ENCODE assay signal across 1 cellular context in the genomic region with DNA sequence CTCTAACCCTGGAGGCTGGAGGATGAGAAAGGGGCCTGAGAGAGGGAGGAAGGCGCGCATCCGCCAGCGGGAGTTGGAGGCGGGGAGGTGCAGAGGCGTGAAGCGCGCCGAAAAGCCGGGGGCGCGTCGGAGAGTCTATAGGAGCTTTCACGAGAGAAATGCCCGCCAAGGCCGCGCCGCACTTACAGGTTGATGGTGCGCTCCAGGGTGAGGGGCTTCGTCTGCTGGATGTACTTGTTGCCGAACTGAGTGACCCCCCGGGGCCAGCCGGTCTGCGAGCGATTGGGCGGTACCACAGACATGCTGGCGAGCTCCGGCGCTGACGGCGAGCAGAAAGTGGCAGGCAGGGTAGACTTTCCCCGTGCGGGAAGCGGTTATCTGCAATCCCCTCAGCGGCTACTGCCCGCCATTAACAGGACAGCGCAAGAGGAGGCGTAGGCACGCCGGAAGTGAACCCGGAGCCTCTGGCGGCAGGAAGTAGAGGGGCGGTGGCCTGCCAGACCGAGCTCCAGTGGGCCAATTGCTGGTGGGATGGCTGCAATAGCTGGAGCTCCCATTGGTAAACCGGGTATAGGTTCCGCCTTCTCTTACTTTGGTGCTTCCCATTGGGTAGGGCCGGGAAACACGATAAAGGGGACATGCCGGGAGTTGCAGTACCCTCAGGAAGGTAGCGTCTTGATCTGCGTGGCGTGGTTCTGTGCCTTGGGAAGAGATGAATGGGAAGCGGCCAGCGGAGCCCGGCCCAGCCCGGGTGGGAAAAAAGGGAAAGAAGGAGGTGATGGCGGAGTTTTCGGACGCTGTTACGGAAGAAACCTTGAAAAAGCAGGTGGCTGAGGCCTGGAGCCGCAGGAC.
TF ChIP-seq lines count a peak whose summit lies in the region.

A gene (minus strand): TSS at position 432 of the 852 bp plus-strand sequence. CDS start 130 bp downstream, at position 302.
A gene (plus strand): TSS at position 654 of the 852 bp plus-strand sequence. CDS start 59 bp downstream, at position 713.

TF ChIP-seq in A549, 52 proteins besides CTCF, POLR2A, EP300 and RAD21 (continued from another document):
- TF ChIP-seq, protein P1, sequence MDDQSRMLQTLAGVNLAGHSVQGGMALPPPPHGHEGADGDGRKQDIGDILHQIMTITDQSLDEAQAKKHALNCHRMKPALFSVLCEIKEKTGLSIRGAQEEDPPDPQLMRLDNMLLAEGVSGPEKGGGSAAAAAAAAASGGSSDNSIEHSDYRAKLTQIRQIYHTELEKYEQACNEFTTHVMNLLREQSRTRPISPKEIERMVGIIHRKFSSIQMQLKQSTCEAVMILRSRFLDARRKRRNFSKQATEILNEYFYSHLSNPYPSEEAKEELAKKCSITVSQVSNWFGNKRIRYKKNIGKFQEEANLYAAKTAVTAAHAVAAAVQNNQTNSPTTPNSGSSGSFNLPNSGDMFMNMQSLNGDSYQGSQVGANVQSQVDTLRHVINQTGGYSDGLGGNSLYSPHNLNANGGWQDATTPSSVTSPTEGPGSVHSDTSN (IDR thresholded peaks at IDR 0.05) = no peak
- no peak for TF ChIP-seq EHMT2 (IDR thresholded peaks at IDR 0.05; ENCODE audit: low read depth)
- TF ChIP-seq, protein P2, sequence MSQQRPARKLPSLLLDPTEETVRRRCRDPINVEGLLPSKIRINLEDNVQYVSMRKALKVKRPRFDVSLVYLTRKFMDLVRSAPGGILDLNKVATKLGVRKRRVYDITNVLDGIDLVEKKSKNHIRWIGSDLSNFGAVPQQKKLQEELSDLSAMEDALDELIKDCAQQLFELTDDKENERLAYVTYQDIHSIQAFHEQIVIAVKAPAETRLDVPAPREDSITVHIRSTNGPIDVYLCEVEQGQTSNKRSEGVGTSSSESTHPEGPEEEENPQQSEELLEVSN (IDR thresholded peaks at IDR 0.05; ENCODE audit: borderline replicate concordance, low read depth) = peak; percentile 57
- TF ChIP-seq PHF8 (IDR thresholded peaks at IDR 0.05; ENCODE audit: borderline replicate concordance, low read depth) = peak; percentile 42; the same call in 1 of the 2 replicates
- TF ChIP-seq HDAC2 (IDR thresholded peaks at IDR 0.05) = 0 out of 2 replicates have a peak, but pooled peaks have one; percentile 14
